Comparison of ENCODE assay signal across 1 cellular context in the genomic region with DNA sequence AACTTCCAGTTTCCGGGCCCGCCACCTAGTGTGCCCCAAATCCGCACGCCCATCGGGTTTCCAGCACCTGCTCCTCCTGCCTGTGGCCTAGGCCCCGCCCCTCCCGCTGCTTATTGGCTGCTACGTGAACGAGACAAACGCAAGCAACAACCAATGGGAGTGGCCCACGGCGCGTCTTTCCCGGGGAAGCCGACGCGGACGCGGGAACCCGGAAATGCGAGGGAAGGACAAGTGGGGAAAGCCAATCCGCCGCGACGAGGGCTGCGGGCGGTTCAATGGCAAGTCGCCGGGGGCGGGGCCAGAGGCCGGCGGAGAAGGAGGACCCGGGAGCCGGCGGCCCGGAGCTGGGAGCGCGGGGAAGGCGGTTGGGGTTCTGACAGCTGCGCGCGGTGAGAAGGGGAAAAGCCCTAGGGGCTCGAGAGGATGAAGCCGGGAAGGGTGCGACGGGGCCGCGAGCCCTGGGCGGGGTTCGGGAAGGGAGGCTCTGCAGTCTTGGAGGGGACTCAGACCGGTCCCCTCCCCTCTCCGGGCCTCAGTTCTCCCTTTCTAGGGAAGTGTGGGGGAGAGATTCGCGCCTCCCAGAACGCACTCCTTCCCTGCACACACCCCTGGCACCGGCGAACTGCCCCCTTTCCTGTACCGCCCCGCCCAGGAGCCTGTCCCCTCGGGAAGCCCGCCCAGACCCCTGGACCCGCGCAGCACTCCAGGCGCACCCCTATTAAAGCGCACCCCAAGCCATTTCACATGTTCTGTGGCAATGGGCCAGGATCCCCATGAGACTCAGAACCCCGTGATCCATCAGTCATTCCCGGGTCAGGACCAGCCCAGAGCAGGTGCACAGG.
A peak's percentile ranks its signal among the peaks of the same experiment; 100 is the strongest.
TF ChIP-seq lines count a peak whose summit lies in the region.

A gene (plus strand): TSS at position 305 of the 842 bp plus-strand sequence. CDS start 1,696 bp downstream, outside the sequence.

TF ChIP-seq in HEK293, 187 proteins besides CTCF, POLR2A, EP300 and RAD21 (continued from another document and continues in another):
- TF ChIP-seq, protein P1, sequence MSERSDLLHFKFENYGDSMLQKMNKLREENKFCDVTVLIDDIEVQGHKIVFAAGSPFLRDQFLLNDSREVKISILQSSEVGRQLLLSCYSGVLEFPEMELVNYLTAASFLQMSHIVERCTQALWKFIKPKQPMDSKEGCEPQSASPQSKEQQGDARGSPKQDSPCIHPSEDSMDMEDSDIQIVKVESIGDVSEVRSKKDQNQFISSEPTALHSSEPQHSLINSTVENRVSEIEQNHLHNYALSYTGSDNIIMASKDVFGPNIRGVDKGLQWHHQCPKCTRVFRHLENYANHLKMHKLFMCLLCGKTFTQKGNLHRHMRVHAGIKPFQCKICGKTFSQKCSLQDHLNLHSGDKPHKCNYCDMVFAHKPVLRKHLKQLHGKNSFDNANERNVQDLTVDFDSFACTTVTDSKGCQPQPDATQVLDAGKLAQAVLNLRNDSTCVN (tag by site-specific recombination; optimal IDR thresholded peaks at IDR 0.05) = peak; percentile 76
- peak; percentile 32 for TF ChIP-seq ZNF366 (tag by site-specific recombination; conservative IDR thresholded peaks at IDR 0.05)
- no peak for TF ChIP-seq ZNF621 (tag by site-specific recombination; IDR thresholded peaks at IDR 0.05)
- no peak for TF ChIP-seq BCL11A (tag by site-specific recombination; IDR thresholded peaks at IDR 0.05; ENCODE audit: low read depth)
- TF ChIP-seq ZBTB48 (tag by site-specific recombination; IDR thresholded peaks at IDR 0.05) = peak; percentile 67
- TF ChIP-seq, protein P2, sequence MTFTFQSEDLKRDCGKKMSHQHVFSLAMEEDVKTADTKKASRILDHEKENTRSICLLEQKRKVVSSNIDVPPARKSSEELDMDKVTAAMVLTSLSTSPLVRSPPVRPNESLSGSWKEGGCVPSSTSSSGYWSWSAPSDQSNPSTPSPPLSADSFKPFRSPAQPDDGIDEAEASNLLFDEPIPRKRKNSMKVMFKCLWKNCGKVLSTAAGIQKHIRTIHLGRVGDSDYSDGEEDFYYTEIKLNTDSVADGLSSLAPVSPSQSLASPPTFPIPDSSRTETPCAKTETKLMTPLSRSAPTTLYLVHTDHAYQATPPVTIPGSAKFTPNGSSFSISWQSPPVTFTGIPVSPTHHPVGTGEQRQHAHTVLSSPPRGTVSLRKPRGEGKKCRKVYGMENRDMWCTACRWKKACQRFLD (tag by site-specific recombination; IDR thresholded peaks at IDR 0.05) = 0 out of 2 replicates have a peak, but pooled peaks have one; percentile 23
- no peak for TF ChIP-seq TRIM28 (IDR thresholded peaks at IDR 0.05; ENCODE audit: borderline replicate concordance, low read length)
- peak; percentile 34; the same call in 1 of the 2 replicates for TF ChIP-seq ZNF660 (tag by site-specific recombination; IDR thresholded peaks at IDR 0.05)
- TF ChIP-seq ZNF174 (tag by site-specific recombination; IDR thresholded peaks at IDR 0.05) = no peak
- TF ChIP-seq, protein P3, sequence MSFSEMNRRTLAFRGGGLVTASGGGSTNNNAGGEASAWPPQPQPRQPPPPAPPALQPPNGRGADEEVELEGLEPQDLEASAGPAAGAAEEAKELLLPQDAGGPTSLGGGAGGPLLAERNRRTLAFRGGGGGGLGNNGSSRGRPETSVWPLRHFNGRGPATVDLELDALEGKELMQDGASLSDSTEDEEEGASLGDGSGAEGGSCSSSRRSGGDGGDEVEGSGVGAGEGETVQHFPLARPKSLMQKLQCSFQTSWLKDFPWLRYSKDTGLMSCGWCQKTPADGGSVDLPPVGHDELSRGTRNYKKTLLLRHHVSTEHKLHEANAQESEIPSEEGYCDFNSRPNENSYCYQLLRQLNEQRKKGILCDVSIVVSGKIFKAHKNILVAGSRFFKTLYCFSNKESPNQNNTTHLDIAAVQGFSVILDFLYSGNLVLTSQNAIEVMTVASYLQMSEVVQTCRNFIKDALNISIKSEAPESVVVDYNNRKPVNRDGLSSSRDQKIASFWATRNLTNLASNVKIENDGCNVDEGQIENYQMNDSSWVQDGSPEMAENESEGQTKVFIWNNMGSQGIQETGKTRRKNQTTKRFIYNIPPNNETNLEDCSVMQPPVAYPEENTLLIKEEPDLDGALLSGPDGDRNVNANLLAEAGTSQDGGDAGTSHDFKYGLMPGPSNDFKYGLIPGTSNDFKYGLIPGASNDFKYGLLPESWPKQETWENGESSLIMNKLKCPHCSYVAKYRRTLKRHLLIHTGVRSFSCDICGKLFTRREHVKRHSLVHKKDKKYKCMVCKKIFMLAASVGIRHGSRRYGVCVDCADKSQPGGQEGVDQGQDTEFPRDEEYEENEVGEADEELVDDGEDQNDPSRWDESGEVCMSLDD (tag by site-specific recombination; IDR thresholded peaks at IDR 0.05) = peak; percentile 0; the same call in 1 of the 2 replicates
- TF ChIP-seq, protein P4, sequence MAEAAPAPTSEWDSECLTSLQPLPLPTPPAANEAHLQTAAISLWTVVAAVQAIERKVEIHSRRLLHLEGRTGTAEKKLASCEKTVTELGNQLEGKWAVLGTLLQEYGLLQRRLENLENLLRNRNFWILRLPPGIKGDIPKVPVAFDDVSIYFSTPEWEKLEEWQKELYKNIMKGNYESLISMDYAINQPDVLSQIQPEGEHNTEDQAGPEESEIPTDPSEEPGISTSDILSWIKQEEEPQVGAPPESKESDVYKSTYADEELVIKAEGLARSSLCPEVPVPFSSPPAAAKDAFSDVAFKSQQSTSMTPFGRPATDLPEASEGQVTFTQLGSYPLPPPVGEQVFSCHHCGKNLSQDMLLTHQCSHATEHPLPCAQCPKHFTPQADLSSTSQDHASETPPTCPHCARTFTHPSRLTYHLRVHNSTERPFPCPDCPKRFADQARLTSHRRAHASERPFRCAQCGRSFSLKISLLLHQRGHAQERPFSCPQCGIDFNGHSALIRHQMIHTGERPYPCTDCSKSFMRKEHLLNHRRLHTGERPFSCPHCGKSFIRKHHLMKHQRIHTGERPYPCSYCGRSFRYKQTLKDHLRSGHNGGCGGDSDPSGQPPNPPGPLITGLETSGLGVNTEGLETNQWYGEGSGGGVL (tag by site-specific recombination; IDR thresholded peaks at IDR 0.05) = peak; percentile 85
- TF ChIP-seq ZNF24 (tag by site-specific recombination; IDR thresholded peaks at IDR 0.05) = 0 out of 2 replicates have a peak, but pooled peaks have one; percentile 57
- no peak for TF ChIP-seq ZNF214 (tag by site-specific recombination; IDR thresholded peaks at IDR 0.05; ENCODE audit: borderline replicate concordance)
- TF ChIP-seq ZXDB (tag by site-specific recombination; IDR thresholded peaks at IDR 0.05) = 0 out of 2 replicates have a peak, but pooled peaks have one; percentile 7
- TF ChIP-seq ZBTB17 (tag by site-specific recombination; IDR thresholded peaks at IDR 0.05) = peak; percentile 57; the same call in 1 of the 2 replicates
- TF ChIP-seq, protein P5, sequence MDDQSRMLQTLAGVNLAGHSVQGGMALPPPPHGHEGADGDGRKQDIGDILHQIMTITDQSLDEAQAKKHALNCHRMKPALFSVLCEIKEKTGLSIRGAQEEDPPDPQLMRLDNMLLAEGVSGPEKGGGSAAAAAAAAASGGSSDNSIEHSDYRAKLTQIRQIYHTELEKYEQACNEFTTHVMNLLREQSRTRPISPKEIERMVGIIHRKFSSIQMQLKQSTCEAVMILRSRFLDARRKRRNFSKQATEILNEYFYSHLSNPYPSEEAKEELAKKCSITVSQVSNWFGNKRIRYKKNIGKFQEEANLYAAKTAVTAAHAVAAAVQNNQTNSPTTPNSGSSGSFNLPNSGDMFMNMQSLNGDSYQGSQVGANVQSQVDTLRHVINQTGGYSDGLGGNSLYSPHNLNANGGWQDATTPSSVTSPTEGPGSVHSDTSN (CRISPR knock-in tag; IDR thresholded peaks at IDR 0.05) = peak; percentile 90
- TF ChIP-seq, protein P6, sequence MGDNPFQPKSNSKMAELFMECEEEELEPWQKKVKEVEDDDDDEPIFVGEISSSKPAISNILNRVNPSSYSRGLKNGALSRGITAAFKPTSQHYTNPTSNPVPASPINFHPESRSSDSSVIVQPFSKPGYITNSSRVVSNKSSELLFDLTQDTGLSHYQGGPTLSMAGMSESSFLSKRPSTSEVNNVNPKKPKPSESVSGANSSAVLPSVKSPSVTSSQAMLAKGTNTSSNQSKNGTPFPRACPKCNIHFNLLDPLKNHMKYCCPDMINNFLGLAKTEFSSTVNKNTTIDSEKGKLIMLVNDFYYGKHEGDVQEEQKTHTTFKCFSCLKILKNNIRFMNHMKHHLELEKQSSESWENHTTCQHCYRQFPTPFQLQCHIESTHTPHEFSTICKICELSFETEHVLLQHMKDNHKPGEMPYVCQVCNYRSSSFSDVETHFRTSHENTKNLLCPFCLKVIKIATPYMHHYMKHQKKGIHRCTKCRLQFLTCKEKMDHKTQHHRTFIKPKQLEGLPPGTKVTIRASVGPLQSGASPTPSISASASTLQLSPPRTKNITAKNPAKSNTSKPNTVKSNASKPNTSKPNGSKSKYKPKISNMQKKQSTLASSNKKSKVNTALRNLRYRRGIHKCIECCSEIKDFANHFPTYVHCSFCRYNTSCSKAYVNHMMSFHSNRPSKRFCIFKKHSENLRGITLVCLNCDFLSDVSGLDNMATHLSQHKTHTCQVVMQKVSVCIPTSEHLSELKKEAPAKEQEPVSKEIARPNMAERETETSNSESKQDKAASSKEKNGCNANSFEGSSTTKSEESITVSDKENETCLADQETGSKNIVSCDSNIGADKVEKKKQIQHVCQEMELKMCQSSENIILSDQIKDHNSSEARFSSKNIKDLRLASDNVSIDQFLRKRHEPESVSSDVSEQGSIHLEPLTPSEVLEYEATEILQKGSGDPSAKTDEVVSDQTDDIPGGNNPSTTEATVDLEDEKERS (tag by site-specific recombination; IDR thresholded peaks at IDR 0.05) = no peak
- peak; percentile 62; the same call in 1 of the 2 replicates for TF ChIP-seq KLF10 (tag by site-specific recombination; IDR thresholded peaks at IDR 0.05)
- TF ChIP-seq KLF9 (tag by site-specific recombination; IDR thresholded peaks at IDR 0.05; ENCODE audit: low read depth) = peak; percentile 63
- TF ChIP-seq, protein P7, sequence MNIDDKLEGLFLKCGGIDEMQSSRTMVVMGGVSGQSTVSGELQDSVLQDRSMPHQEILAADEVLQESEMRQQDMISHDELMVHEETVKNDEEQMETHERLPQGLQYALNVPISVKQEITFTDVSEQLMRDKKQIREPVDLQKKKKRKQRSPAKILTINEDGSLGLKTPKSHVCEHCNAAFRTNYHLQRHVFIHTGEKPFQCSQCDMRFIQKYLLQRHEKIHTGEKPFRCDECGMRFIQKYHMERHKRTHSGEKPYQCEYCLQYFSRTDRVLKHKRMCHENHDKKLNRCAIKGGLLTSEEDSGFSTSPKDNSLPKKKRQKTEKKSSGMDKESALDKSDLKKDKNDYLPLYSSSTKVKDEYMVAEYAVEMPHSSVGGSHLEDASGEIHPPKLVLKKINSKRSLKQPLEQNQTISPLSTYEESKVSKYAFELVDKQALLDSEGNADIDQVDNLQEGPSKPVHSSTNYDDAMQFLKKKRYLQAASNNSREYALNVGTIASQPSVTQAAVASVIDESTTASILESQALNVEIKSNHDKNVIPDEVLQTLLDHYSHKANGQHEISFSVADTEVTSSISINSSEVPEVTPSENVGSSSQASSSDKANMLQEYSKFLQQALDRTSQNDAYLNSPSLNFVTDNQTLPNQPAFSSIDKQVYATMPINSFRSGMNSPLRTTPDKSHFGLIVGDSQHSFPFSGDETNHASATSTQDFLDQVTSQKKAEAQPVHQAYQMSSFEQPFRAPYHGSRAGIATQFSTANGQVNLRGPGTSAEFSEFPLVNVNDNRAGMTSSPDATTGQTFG (tag by site-specific recombination; IDR thresholded peaks at IDR 0.05; ENCODE audit: borderline replicate concordance) = no peak
- TF ChIP-seq KLF16 (tag by site-specific recombination; IDR thresholded peaks at IDR 0.05) = peak; percentile 77
- peak; percentile 48; the same call in 1 of the 2 replicates for TF ChIP-seq SP7 (tag by site-specific recombination; IDR thresholded peaks at IDR 0.05)
- peak; percentile 87; the same call in 1 of the 2 replicates for TF ChIP-seq ZNF391 (tag by site-specific recombination; IDR thresholded peaks at IDR 0.05; ENCODE audit: borderline replicate concordance, low read depth)
- TF ChIP-seq, protein P8, sequence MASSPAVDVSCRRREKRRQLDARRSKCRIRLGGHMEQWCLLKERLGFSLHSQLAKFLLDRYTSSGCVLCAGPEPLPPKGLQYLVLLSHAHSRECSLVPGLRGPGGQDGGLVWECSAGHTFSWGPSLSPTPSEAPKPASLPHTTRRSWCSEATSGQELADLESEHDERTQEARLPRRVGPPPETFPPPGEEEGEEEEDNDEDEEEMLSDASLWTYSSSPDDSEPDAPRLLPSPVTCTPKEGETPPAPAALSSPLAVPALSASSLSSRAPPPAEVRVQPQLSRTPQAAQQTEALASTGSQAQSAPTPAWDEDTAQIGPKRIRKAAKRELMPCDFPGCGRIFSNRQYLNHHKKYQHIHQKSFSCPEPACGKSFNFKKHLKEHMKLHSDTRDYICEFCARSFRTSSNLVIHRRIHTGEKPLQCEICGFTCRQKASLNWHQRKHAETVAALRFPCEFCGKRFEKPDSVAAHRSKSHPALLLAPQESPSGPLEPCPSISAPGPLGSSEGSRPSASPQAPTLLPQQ (tag by site-specific recombination; IDR thresholded peaks at IDR 0.05) = peak; percentile 39; the same call in 1 of the 2 replicates
- TF ChIP-seq YY1 (tag by site-specific recombination; IDR thresholded peaks at IDR 0.05) = no peak
- no peak for TF ChIP-seq ZNF37A (tag by site-specific recombination; IDR thresholded peaks at IDR 0.05)
- peak; percentile 91 for TF ChIP-seq ZBTB20 (tag by site-specific recombination; IDR thresholded peaks at IDR 0.05)
- peak; percentile 62; the same call in 1 of the 2 replicates for TF ChIP-seq KLF8 (tag by site-specific recombination; IDR thresholded peaks at IDR 0.05)
- peak; percentile 58 for TF ChIP-seq ZEB2 (tag by site-specific recombination; IDR thresholded peaks at IDR 0.05)
- TF ChIP-seq GLIS1 (tag by site-specific recombination; IDR thresholded peaks at IDR 0.05) = 0 out of 2 replicates have a peak, but pooled peaks have one; percentile 28
- TF ChIP-seq ZSCAN30 (tag by site-specific recombination; IDR thresholded peaks at IDR 0.05) = peak; percentile 8; the same call in 1 of the 2 replicates
- TF ChIP-seq ZBTB8A (tag by site-specific recombination; IDR thresholded peaks at IDR 0.05) = peak; percentile 97
- TF ChIP-seq, protein P9, sequence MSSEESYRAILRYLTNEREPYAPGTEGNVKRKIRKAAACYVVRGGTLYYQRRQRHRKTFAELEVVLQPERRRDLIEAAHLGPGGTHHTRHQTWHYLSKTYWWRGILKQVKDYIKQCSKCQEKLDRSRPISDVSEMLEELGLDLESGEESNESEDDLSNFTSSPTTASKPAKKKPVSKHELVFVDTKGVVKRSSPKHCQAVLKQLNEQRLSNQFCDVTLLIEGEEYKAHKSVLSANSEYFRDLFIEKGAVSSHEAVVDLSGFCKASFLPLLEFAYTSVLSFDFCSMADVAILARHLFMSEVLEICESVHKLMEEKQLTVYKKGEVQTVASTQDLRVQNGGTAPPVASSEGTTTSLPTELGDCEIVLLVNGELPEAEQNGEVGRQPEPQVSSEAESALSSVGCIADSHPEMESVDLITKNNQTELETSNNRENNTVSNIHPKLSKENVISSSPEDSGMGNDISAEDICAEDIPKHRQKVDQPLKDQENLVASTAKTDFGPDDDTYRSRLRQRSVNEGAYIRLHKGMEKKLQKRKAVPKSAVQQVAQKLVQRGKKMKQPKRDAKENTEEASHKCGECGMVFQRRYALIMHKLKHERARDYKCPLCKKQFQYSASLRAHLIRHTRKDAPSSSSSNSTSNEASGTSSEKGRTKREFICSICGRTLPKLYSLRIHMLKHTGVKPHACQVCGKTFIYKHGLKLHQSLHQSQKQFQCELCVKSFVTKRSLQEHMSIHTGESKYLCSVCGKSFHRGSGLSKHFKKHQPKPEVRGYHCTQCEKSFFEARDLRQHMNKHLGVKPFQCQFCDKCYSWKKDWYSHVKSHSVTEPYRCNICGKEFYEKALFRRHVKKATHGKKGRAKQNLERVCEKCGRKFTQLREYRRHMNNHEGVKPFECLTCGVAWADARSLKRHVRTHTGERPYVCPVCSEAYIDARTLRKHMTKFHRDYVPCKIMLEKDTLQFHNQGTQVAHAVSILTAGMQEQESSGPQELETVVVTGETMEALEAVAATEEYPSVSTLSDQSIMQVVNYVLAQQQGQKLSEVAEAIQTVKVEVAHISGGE (tag by site-specific recombination; conservative IDR thresholded peaks at IDR 0.05; ENCODE audit: low read depth) = peak; percentile 52; the same call in 1 of the 2 replicates
